14 cellular contexts compared by ENCODE assay signal in the genomic region with DNA sequence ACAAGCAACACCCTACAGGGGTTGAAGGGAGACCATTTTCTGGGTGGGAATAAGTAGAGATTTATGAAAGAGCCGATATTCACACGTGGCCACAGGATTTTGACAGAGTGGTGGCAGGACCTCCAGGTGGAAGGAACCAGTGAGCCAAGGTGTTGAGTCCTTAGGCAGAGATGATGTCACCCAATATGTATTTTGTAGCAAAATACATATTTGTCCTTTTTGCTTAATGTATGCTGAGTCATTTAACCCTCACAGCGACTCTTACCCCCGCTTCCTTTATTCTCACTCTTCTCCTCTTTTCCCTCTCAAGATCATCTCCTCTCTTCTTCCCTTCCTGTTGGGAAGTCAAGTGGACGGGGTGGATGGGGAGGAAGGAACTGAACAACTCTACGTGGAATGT.
DNase-seq lines count a peak whose midpoint lies in the region; TF ChIP-seq lines count a peak whose summit lies in the region.
"Had no signal": no experiment of that assay in that cellular context is flagged by ENCODE, and none has a peak within 500 bp of the region (broad histone marks: within the 10 kb centered on the region; RNA-seq: fewer than 3 reads in every experiment).

No MANE protein-coding gene starts in this region.

- H4K20me1 ChIP-seq in BLaER1: no peaks in the 10 kb centered on the region
- H4K20me1 ChIP-seq in Loucy (ENCODE audit: insufficient read depth, low read length, poor library complexity, severe bottlenecking): no peaks in the 10 kb centered on the region
- no peaks in the 10 kb centered on the region for H4K20me1 ChIP-seq in neural progenitor cell (ENCODE audit: low read depth)

- no peaks in the 10 kb centered on the region for H3K36me3 Mint-ChIP-seq in neural progenitor cell
- H3K36me3 Mint-ChIP-seq: activated naive CD8-positive, alpha-beta T cell treated with anti-CD3 and anti-CD28 coated beads for 36 hours had no signal

- H3K9me3 Mint-ChIP-seq in neural progenitor cell: peaks cover 2% of the 10 kb centered on the region
- H3K9me3 Mint-ChIP-seq: activated naive CD8-positive, alpha-beta T cell treated with anti-CD3 and anti-CD28 coated beads for 36 hours had no signal

- no peaks in the 10 kb centered on the region for H3K79me2 ChIP-seq in Loucy (ENCODE audit: insufficient read depth, low read length)
- H3K79me2 ChIP-seq in neural progenitor cell (ENCODE audit: low read depth): no peaks in the 10 kb centered on the region

- H3K27me3 ChIP-seq in BLaER1 (no peaks in the 10 kb centered on the region), Loucy (ENCODE audit: insufficient read depth, low read length, poor library complexity, severe bottlenecking) (no peaks in the 10 kb centered on the region), neural progenitor cell (no peaks in the 10 kb centered on the region), HAP-1 (ENCODE audit: low read depth) (no peaks in the 10 kb centered on the region)

- H3K4me2 ChIP-seq in BLaER1 (peak overlapping the region; percentile 83), Loucy (ENCODE audit: low read depth, low read length, poor library complexity, severe bottlenecking) (no peak overlapping the region), neural progenitor cell (no peak overlapping the region)

- H3F3A ChIP-seq in Loucy (ENCODE audit: low read depth): peaks cover 17% of the 10 kb centered on the region
- peaks cover 15% of the 10 kb centered on the region for H3F3A ChIP-seq in neural progenitor cell (ENCODE audit: low read depth)

- H3K4me3 Mint-ChIP-seq in neural progenitor cell: peak overlapping the region; percentile 58
- H3K4me3 Mint-ChIP-seq: activated naive CD8-positive, alpha-beta T cell treated with anti-CD3 and anti-CD28 coated beads for 36 hours had no signal

- no peaks in the 10 kb centered on the region for H3K9me3 ChIP-seq in BLaER1
- no peaks in the 10 kb centered on the region for H3K9me3 ChIP-seq in Loucy (ENCODE audit: insufficient read depth, low read depth, low read length)
- no peaks in the 10 kb centered on the region for H3K9me3 ChIP-seq in neural progenitor cell (ENCODE audit: low read depth)
- H3K9me3 ChIP-seq in HAP-1: no peaks in the 10 kb centered on the region

- no peaks in the 10 kb centered on the region for H3K36me3 ChIP-seq in BLaER1
- H3K36me3 ChIP-seq in Loucy (ENCODE audit: insufficient read depth, low read length): no peaks in the 10 kb centered on the region
- peaks cover 3% of the 10 kb centered on the region for H3K36me3 ChIP-seq in neural progenitor cell
- no peaks in the 10 kb centered on the region for H3K36me3 ChIP-seq in HAP-1 (replicated peaks)

- H2AFZ ChIP-seq in Loucy (ENCODE audit: low read length): peak overlapping the region; percentile 39
- no peak overlapping the region for H2AFZ ChIP-seq in neural progenitor cell (replicated peaks)

- DNase-seq in coronary artery (ENCODE audit: low spot score) (no peak), neural progenitor cell (ENCODE audit: low spot score) (no peak), HAP-1 (ENCODE audit: low spot score in 2 of 2) (no peak), NCI-H2081 treated with DMSO at 0.1 percent for 48 hours (lab: John Stamatoyannopoulos, UW) (no peak), NCI-H82 treated with DMSO at 0.1 percent for 48 hours (lab: John Stamatoyannopoulos, UW; ENCODE audit: unreplicated experiment) (no peak), ecto neural progenitor cell (ENCODE audit: low spot score) (no peak)
- DNase-seq: activated CD4-positive, alpha-beta T cell treated with anti-CD3 and anti-CD28 coated beads for 4 hours; activated naive CD8-positive, alpha-beta T cell treated with anti-CD3 and anti-CD28 coated beads for 36 hours; activated T-cell treated with anti-CD3 and anti-CD28 coated beads for 4 hours; midbrain; NCI-H1417 treated with DMSO at 0.1 percent for 48 hours; T-helper 2 cell had no signal

- TF ChIP-seq CTCF in Loucy (conservative IDR thresholded peaks at IDR 0.05; ENCODE audit: low read length) (no peak), coronary artery (IDR thresholded peaks at IDR 0.05) (no peak), neural progenitor cell (IDR thresholded peaks at IDR 0.05) (no peak)

- H3K27ac ChIP-seq in BLaER1 (peak overlapping the region; percentile 79; the same call in 1 of the 2 replicates), coronary artery (peak overlapping the region; percentile 50 to 51), neural progenitor cell (no peak overlapping the region)

- H3K27ac Mint-ChIP-seq in neural progenitor cell: peak overlapping the region; percentile 87
- H3K27ac Mint-ChIP-seq: activated naive CD8-positive, alpha-beta T cell treated with anti-CD3 and anti-CD28 coated beads for 36 hours had no signal

- H3K4me1 Mint-ChIP-seq in neural progenitor cell: peaks cover 70% of the 10 kb centered on the region

- H3K9me2 ChIP-seq in Loucy (replicated peaks; ENCODE audit: low read depth, low read length): no peaks in the 10 kb centered on the region

- H3K9ac ChIP-seq in BLaER1 (no peak overlapping the region), Loucy (ENCODE audit: low read depth, low read length, poor library complexity, severe bottlenecking) (peak overlapping the region; percentile 81), neural progenitor cell (no peak overlapping the region)

- peaks cover 81% of the 10 kb centered on the region for H3K4me1 ChIP-seq in BLaER1
- peaks cover 77% of the 10 kb centered on the region for H3K4me1 ChIP-seq in Loucy (ENCODE audit: insufficient read depth, low read length, poor library complexity, severe bottlenecking)
- peaks cover 44% of the 10 kb centered on the region for H3K4me1 ChIP-seq in neural progenitor cell
- no peaks in the 10 kb centered on the region for H3K4me1 ChIP-seq in HAP-1

- H3K4me3 ChIP-seq in BLaER1 (no peak overlapping the region), Loucy (ENCODE audit: low read length, poor library complexity, severe bottlenecking) (no peak overlapping the region), coronary artery (no peak overlapping the region), neural progenitor cell (no peak overlapping the region), HAP-1 (no peak overlapping the region)

- in situ Hi-C loops in HAP-1 (cut with MboI; ENCODE audit: low sequenced_read_pairs): no loop called here

- peaks cover 11% of the 10 kb centered on the region for H3K27me3 Mint-ChIP-seq in neural progenitor cell (ENCODE audit: insufficient read depth, low read depth)
